9 cellular contexts compared by ENCODE assay signal in genomic region chr6:70103798-70104197, GRCh38.
DNase-seq lines count a peak whose midpoint lies in the region; ATAC-seq and TF ChIP-seq lines count a peak whose summit lies in the region.
"Had no signal": no experiment of that assay in that cellular context is flagged by ENCODE, and none has a peak within 500 bp of the region (broad histone marks: within the 10 kb centered on the region; RNA-seq: fewer than 3 reads in every experiment).

No MANE protein-coding gene starts in this region.

- intact Hi-C loops in CD14-positive monocyte (cut with micrococcal nuclease) = no loop called here

- DNase-seq in CD14-positive monocyte (ENCODE audit: low spot score) (no peak), WERI-Rb-1 (peak; percentile 17), left lobe of liver (ENCODE audit: low spot score) (no peak), cerebellum (ENCODE audit: low spot score) (no peak), amygdala (lab: John Stamatoyannopoulos, UW) (no peak), retina (no peak)
- DNase-seq in stimulated activated naive CD8-positive, alpha-beta T cell treated with anti-CD3 and anti-CD28 coated beads, Interleukin-15, Interleukin-2, amounts not matched to agents 100 U/mL and 50 U/mL, for 24 hours = no peak
- DNase-seq: activated naive CD4-positive, alpha-beta T cell treated with anti-CD3 and anti-CD28 coated beads, Interleukin-2, amount 50 U/mL, for 16 hours had no signal

- H3K36me3 ChIP-seq in WERI-Rb-1 = no peaks in the 10 kb centered on the region

- no peak overlapping the region for H3K4me3 ChIP-seq in GM12875 (ENCODE audit: low read depth, low read length)
- no peak overlapping the region for H3K4me3 ChIP-seq in WERI-Rb-1 (ENCODE audit: low read depth, low read length)

- no peaks in the 10 kb centered on the region for H3K36me3 Mint-ChIP-seq in CD14-positive monocyte

- H3K27me3 Mint-ChIP-seq in CD14-positive monocyte (ENCODE audit: low read depth in 3 of 3) = peaks cover 0 to 7% (median 3%) of the 10 kb centered on the region in 3 donors

- no peak overlapping the region for H3K27ac ChIP-seq in WERI-Rb-1

- no peaks in the 10 kb centered on the region for H3K9me3 Mint-ChIP-seq in CD14-positive monocyte

- H3K4me3 Mint-ChIP-seq in CD14-positive monocyte = no peak overlapping the region

- no peak overlapping the region for H3K27ac Mint-ChIP-seq in CD14-positive monocyte

- TF ChIP-seq CTCF in CD14-positive monocyte (IDR thresholded peaks at IDR 0.05) = peak; percentile 38
- TF ChIP-seq CTCF in GM12875 (IDR thresholded peaks at IDR 0.05; ENCODE audit: borderline replicate concordance, insufficient read depth, low read depth, low read length) = peak; percentile 38; the same call in 1 of the 2 replicates
- TF ChIP-seq CTCF in WERI-Rb-1 (IDR thresholded peaks at IDR 0.05; ENCODE audit: low read depth, low read length) = peak; percentile 59

- no peaks in the 10 kb centered on the region for H3K9me3 ChIP-seq in WERI-Rb-1 (ENCODE audit: severe bottlenecking)

- ATAC-seq in left lobe of liver = peak; percentile 82
- ATAC-seq in stimulated activated naive CD8-positive, alpha-beta T cell treated with anti-CD3 and anti-CD28 coated beads, Interleukin-15, Interleukin-2, amounts not matched to agents 100 U/mL and 50 U/mL, for 24 hours = no peak

- no peaks in the 10 kb centered on the region for H3K4me1 Mint-ChIP-seq in CD14-positive monocyte

- no peaks in the 10 kb centered on the region for H3K27me3 ChIP-seq in WERI-Rb-1 (ENCODE audit: insufficient read depth, low read depth, severe bottlenecking)
